19 cellular contexts compared by ENCODE assay signal in the genomic region with DNA sequence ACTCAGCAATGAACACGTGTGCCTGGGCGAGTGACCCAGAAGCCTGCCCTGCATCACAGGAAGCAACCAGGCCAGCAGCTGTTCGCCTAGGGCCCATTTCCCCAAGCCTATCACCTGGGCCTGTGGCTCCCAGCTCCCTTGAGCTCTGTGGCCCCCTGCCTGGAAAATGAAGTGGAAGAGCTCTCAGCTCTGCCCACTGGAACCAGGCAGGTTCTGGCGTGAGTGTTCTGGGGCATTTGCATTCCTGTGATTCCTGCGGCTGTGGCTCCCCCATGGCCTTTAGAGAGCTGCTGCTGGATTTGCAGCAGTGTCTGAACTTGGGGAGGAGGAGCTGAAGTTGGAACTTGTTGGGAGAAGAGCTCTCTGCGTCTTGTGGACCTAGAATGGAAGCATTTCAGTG. TPM values are rescaled to one million over a fixed set of nuclear protein-coding genes. Genes with fewer than 3 reads are reported as not detected.
DNase-seq lines count a peak whose midpoint lies in the region; ATAC-seq and TF ChIP-seq lines count a peak whose summit lies in the region.
"Had no signal": no experiment of that assay in that cellular context is flagged by ENCODE, and none has a peak within 500 bp of the region (broad histone marks: within the 10 kb centered on the region; RNA-seq: fewer than 3 reads in every experiment).

No MANE protein-coding gene starts in this region.

- peaks cover 44 to 45% of the 10 kb centered on the region in 2 experiments for H3K4me1 ChIP-seq in trophoblast cell (ENCODE audit: control insufficient read depth in 1 of 2, insufficient read depth in 2 of 2, low read length in 2 of 2)
- H3K4me1 ChIP-seq: vagina had no signal

- no peak for DNase-seq in activated CD8-positive, alpha-beta T cell treated with anti-CD3 and anti-CD28 coated beads for 36 hours
- DNase-seq in activated CD8-positive, alpha-beta T cell treated with anti-CD3 and anti-CD28 coated beads, Interleukin-2, amount 10 ng/mL, durations not matched to agents 7 days and 5 days, result no peak
- peak; percentile 80 for DNase-seq in LHCN-M2 (ENCODE audit: low read depth)
- no peak for DNase-seq in trophoblast cell
- DNase-seq in GM10266 (ENCODE audit: extremely low spot score), result no peak
- DNase-seq in activated CD8-positive, alpha-beta memory T cell treated with anti-CD3 and anti-CD28 coated beads, Interleukin-2, amount 50 U/mL, for 4 hours, result no peak
- DNase-seq in NOMO-1 (lab: John Stamatoyannopoulos, UW; ENCODE audit: unreplicated experiment in 2 of 2), result no peak
- DNase-seq: activated T-cell treated with anti-CD3 and anti-CD28 coated beads for 4 hours; dermis blood vessel endothelial cell; GOT3; NCI-H1105; NCI-H446 treated with DMSO at 0.1 percent for 48 hours; stimulated activated naive CD8-positive, alpha-beta T cell treated with anti-CD3 and anti-CD28 coated beads, Interleukin-15, Interleukin-2, amounts not matched to agents 100 U/mL and 50 U/mL, for 24 hours; SW 1271 had no signal

- no peak overlapping the region for H2BK120ac ChIP-seq in trophoblast cell (ENCODE audit: insufficient read depth, low read length, poor library complexity)

- H3K9me3 Mint-ChIP-seq in activated CD8-positive, alpha-beta T cell treated with anti-CD3 and anti-CD28 coated beads for 36 hours, result no peaks in the 10 kb centered on the region
- no peaks in the 10 kb centered on the region for H3K9me3 Mint-ChIP-seq in activated CD8-positive, alpha-beta T cell treated with anti-CD3 and anti-CD28 coated beads, Interleukin-2, amount 10 ng/mL, durations not matched to agents 7 days and 5 days (ENCODE audit: insufficient read depth)
- no peaks in the 10 kb centered on the region for H3K9me3 Mint-ChIP-seq in dendritic cell treated with granulocyte-macrophage colony-stimulating factor and Interleukin-4, amounts not matched to agents 40 ng/mL and 50 ng/mL, for 4 days
- H3K9me3 Mint-ChIP-seq: IgD-negative memory B cell had no signal

- intact Hi-C loops in activated CD8-positive, alpha-beta T cell treated with anti-CD3 and anti-CD28 coated beads for 36 hours (cut with micrococcal nuclease), result no loop called here
- intact Hi-C loops in dendritic cell treated with granulocyte-macrophage colony-stimulating factor and Interleukin-4, amounts not matched to agents 40 ng/mL and 50 ng/mL, for 4 days (cut with micrococcal nuclease), result no loop called here

- no peak for TF ChIP-seq CTCF in activated CD8-positive, alpha-beta T cell treated with anti-CD3 and anti-CD28 coated beads for 36 hours (IDR thresholded peaks at IDR 0.05)
- TF ChIP-seq CTCF in GM10266 (IDR thresholded peaks at IDR 0.05; ENCODE audit: control insufficient read depth, insufficient read depth, low read depth, missing control alignments), result no peak

- no peak overlapping the region for H3K9ac ChIP-seq in trophoblast cell (ENCODE audit: low read length)

- peaks cover under 1% of the 10 kb centered on the region for H3K4me1 Mint-ChIP-seq in activated CD8-positive, alpha-beta T cell treated with anti-CD3 and anti-CD28 coated beads for 36 hours (ENCODE audit: low read depth)
- peaks cover 5% of the 10 kb centered on the region for H3K4me1 Mint-ChIP-seq in activated CD8-positive, alpha-beta T cell treated with anti-CD3 and anti-CD28 coated beads, Interleukin-2, amount 10 ng/mL, durations not matched to agents 7 days and 5 days (ENCODE audit: low read depth)
- H3K4me1 Mint-ChIP-seq in dendritic cell treated with granulocyte-macrophage colony-stimulating factor and Interleukin-4, amounts not matched to agents 40 ng/mL and 50 ng/mL, for 4 days (ENCODE audit: low read depth), result peaks cover 35% of the 10 kb centered on the region

- peak overlapping the region; percentile 13 for H3K18ac ChIP-seq in trophoblast cell (ENCODE audit: low read length)

- H2AK5ac ChIP-seq in trophoblast cell (ENCODE audit: low read length), result peak overlapping the region; percentile 16

- peak overlapping the region; percentile 21 for H3K4me2 ChIP-seq in trophoblast cell (ENCODE audit: low read length)

- no peak overlapping the region for H3K14ac ChIP-seq in trophoblast cell (ENCODE audit: low read length)

- peaks cover 3% of the 10 kb centered on the region for H3K9me3 ChIP-seq in trophoblast cell (ENCODE audit: insufficient read depth, low read depth, low read length)
- H3K9me3 ChIP-seq: vagina had no signal

- POLR2A ChIA-PET in activated CD8-positive, alpha-beta T cell treated with anti-CD3 and anti-CD28 coated beads for 36 hours (lab: Charles Lee), result interaction anchor here (0.7 to 2.2 kb wide), 3 partner anchors 10 to 17 kb away, joined by 3 to 10 read pairs (median 3); no protein-coding TSS in a partner anchor
- POLR2A ChIA-PET in activated CD8-positive, alpha-beta T cell treated with anti-CD3 and anti-CD28 coated beads, Interleukin-2, amount 10 ng/mL, durations not matched to agents 7 days and 5 days (lab: Charles Lee), result interaction anchor here (1.0 to 1.1 kb wide), 2 partner anchors 9 to 23 kb away, joined by 3 read pairs; a partner anchor contains a TSS

- no peak overlapping the region for H2BK12ac ChIP-seq in trophoblast cell (ENCODE audit: low read length)

- H3K36me3 ChIP-seq in trophoblast cell (ENCODE audit: control insufficient read depth in 1 of 2, insufficient read depth in 2 of 2, low read length in 2 of 2), result peaks cover 81 to 84% of the 10 kb centered on the region in 2 experiments

- H3K27ac Mint-ChIP-seq in activated CD8-positive, alpha-beta T cell treated with anti-CD3 and anti-CD28 coated beads for 36 hours, result peak overlapping the region; percentile 25
- no peak overlapping the region for H3K27ac Mint-ChIP-seq in activated CD8-positive, alpha-beta T cell treated with anti-CD3 and anti-CD28 coated beads, Interleukin-2, amount 10 ng/mL, durations not matched to agents 7 days and 5 days
- peak overlapping the region; percentile 56 for H3K27ac Mint-ChIP-seq in dendritic cell treated with granulocyte-macrophage colony-stimulating factor and Interleukin-4, amounts not matched to agents 40 ng/mL and 50 ng/mL, for 4 days
- H3K27ac Mint-ChIP-seq: IgD-negative memory B cell had no signal

- H3K23ac ChIP-seq in trophoblast cell (ENCODE audit: low read length), result no peak overlapping the region

- no peak overlapping the region for H4K12ac ChIP-seq in trophoblast cell (ENCODE audit: low read depth, low read length)

- H3K27me3 ChIP-seq in trophoblast cell (ENCODE audit: insufficient read depth, low read length), result no peaks in the 10 kb centered on the region
- H3K27me3 ChIP-seq: vagina had no signal

- peaks cover 12% of the 10 kb centered on the region for H3K79me2 ChIP-seq in trophoblast cell (ENCODE audit: control insufficient read depth, insufficient read depth, low read length, poor library complexity)

- ATAC-seq in activated CD8-positive, alpha-beta T cell treated with anti-CD3 and anti-CD28 coated beads for 36 hours, result no peak
- no peak for ATAC-seq in activated CD8-positive, alpha-beta T cell treated with anti-CD3 and anti-CD28 coated beads, Interleukin-2, amount 10 ng/mL, durations not matched to agents 7 days and 5 days

- no peak overlapping the region for H3K4me3 ChIP-seq in trophoblast cell (ENCODE audit: low read depth, low read length)
- H3K4me3 ChIP-seq: skin epidermis, vagina had no signal

- no peak overlapping the region for H3K4me3 Mint-ChIP-seq in activated CD8-positive, alpha-beta T cell treated with anti-CD3 and anti-CD28 coated beads for 36 hours
- no peak overlapping the region for H3K4me3 Mint-ChIP-seq in activated CD8-positive, alpha-beta T cell treated with anti-CD3 and anti-CD28 coated beads, Interleukin-2, amount 10 ng/mL, durations not matched to agents 7 days and 5 days
- no peak overlapping the region for H3K4me3 Mint-ChIP-seq in dendritic cell treated with granulocyte-macrophage colony-stimulating factor and Interleukin-4, amounts not matched to agents 40 ng/mL and 50 ng/mL, for 4 days
- H3K4me3 Mint-ChIP-seq: IgD-negative memory B cell had no signal

- H3K36me3 Mint-ChIP-seq in activated CD8-positive, alpha-beta T cell treated with anti-CD3 and anti-CD28 coated beads for 36 hours (ENCODE audit: low read depth), result peaks cover 68% of the 10 kb centered on the region
- peaks cover 69% of the 10 kb centered on the region for H3K36me3 Mint-ChIP-seq in activated CD8-positive, alpha-beta T cell treated with anti-CD3 and anti-CD28 coated beads, Interleukin-2, amount 10 ng/mL, durations not matched to agents 7 days and 5 days (ENCODE audit: low read depth)
- H3K36me3 Mint-ChIP-seq in dendritic cell treated with granulocyte-macrophage colony-stimulating factor and Interleukin-4, amounts not matched to agents 40 ng/mL and 50 ng/mL, for 4 days (ENCODE audit: low read depth), result peaks cover 100% of the 10 kb centered on the region

- H3K27ac ChIP-seq in trophoblast cell (ENCODE audit: low read depth, low read length), result peak overlapping the region; percentile 86
- H3K27ac ChIP-seq: vagina had no signal

- H3K79me1 ChIP-seq in trophoblast cell (ENCODE audit: low read length), result peaks cover 32% of the 10 kb centered on the region

- H2BK5ac ChIP-seq in trophoblast cell (ENCODE audit: low read depth, low read length, poor library complexity), result peak overlapping the region; percentile 55

- no peak overlapping the region for H4K91ac ChIP-seq in trophoblast cell (ENCODE audit: low read depth, low read length)

- no CpG with 5 or more reads among the region's 6 CpGs for WGBS in trophoblast cell (ENCODE audit: extremely low coverage, insufficient coverage, insufficient read length)

- no peaks in the 10 kb centered on the region for H3K27me3 Mint-ChIP-seq in activated CD8-positive, alpha-beta T cell treated with anti-CD3 and anti-CD28 coated beads for 36 hours
- no peaks in the 10 kb centered on the region for H3K27me3 Mint-ChIP-seq in activated CD8-positive, alpha-beta T cell treated with anti-CD3 and anti-CD28 coated beads, Interleukin-2, amount 10 ng/mL, durations not matched to agents 7 days and 5 days (ENCODE audit: low read depth)
- no peaks in the 10 kb centered on the region for H3K27me3 Mint-ChIP-seq in dendritic cell treated with granulocyte-macrophage colony-stimulating factor and Interleukin-4, amounts not matched to agents 40 ng/mL and 50 ng/mL, for 4 days
- H3K27me3 Mint-ChIP-seq: IgD-negative memory B cell had no signal

- H4K8ac ChIP-seq in trophoblast cell (ENCODE audit: low read depth, low read length), result no peak overlapping the region

- no peak overlapping the region for H2AFZ ChIP-seq in trophoblast cell (ENCODE audit: insufficient read depth, low read length, poor library complexity)

- CTCF ChIA-PET in activated CD8-positive, alpha-beta T cell treated with anti-CD3 and anti-CD28 coated beads for 36 hours (lab: Charles Lee), result interaction anchor here (0.8 to 1.5 kb wide), 2 partner anchors 11 to 21 kb away, joined by 4 to 5 read pairs; no protein-coding TSS in a partner anchor
- CTCF ChIA-PET in activated CD8-positive, alpha-beta T cell treated with anti-CD3 and anti-CD28 coated beads, Interleukin-2, amount 10 ng/mL, durations not matched to agents 7 days and 5 days (lab: Charles Lee), result interaction anchor here (0.8 to 1.4 kb wide), 3 partner anchors 11 to 20 kb away, joined by 3 to 7 read pairs (median 4); no protein-coding TSS in a partner anchor

- H3K4ac ChIP-seq in trophoblast cell (ENCODE audit: low read depth, low read length), result peak overlapping the region; percentile 77

RNA-seq across cellular contexts. Expression of a gene that starts 22.8 kb away (rescaled TPM):
- total RNA-seq in activated CD8-positive, alpha-beta T cell treated with anti-CD3 and anti-CD28 coated beads for 36 hours, result 10 to 100 TPM; 42.1 to 43.3 TPM
- 10 to 100 TPM; 46.5 to 51.0 TPM for total RNA-seq in activated CD8-positive, alpha-beta T cell treated with anti-CD3 and anti-CD28 coated beads, Interleukin-2, amount 10 ng/mL, durations not matched to agents 7 days and 5 days
- total RNA-seq in LHCN-M2 (2014; rRNA removed), result 31.9 and 35.0 TPM in 2 replicates
- polyA plus RNA-seq in LHCN-M2 (2012), result 16.3 TPM
- 23.9 and 26.5 TPM in 2 replicates for polyA plus RNA-seq in trophoblast cell (2013)

RNA-seq across cellular contexts. Expression of a gene that starts 41.4 kb away (rescaled TPM):
- total RNA-seq in activated CD8-positive, alpha-beta T cell treated with anti-CD3 and anti-CD28 coated beads for 36 hours, result 10 to 100 TPM; 48.6 to 49.1 TPM
- total RNA-seq in activated CD8-positive, alpha-beta T cell treated with anti-CD3 and anti-CD28 coated beads, Interleukin-2, amount 10 ng/mL, durations not matched to agents 7 days and 5 days, result 1 to 10 TPM; 9.1 TPM
- 29.3 and 32.8 TPM in 2 replicates for total RNA-seq in LHCN-M2 (2014; rRNA removed)
- 7.4 TPM for polyA plus RNA-seq in LHCN-M2 (2012)
- 33.2 and 33.8 TPM in 2 replicates for polyA plus RNA-seq in trophoblast cell (2013)
- total RNA-seq: OCI-LY7 had no signal
